1 cellular context compared by ENCODE assay signal in the genomic region with DNA sequence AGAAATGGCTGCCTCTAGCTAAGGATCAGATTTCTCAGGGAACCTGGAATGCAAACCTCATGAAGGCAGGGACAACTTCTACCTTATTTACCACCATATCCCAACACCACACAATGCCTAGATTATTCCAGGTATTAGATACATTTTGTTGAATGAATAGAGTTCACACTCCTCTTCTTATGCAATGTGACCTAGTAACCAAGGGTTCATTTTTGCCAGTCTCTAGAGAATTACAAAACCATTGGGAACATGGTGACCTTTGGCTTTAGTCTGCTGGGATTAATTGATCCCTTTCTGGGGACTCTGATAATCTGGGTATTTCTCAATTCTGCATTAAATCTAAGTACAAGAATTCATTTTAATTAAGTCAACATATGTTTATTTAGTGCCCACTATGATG.
TF ChIP-seq lines count a peak whose summit lies in the region.

No MANE protein-coding gene starts in this region.

TF ChIP-seq in HepG2, 621 proteins besides CTCF, POLR2A, EP300 and RAD21 (continued from another document):
- TF ChIP-seq, protein P1, sequence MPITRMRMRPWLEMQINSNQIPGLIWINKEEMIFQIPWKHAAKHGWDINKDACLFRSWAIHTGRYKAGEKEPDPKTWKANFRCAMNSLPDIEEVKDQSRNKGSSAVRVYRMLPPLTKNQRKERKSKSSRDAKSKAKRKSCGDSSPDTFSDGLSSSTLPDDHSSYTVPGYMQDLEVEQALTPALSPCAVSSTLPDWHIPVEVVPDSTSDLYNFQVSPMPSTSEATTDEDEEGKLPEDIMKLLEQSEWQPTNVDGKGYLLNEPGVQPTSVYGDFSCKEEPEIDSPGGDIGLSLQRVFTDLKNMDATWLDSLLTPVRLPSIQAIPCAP (CRISPR knock-in tag; IDR thresholded peaks at IDR 0.05; ENCODE audit: low read depth): no peak
- TF ChIP-seq KLF16 (CRISPR knock-in tag; IDR thresholded peaks at IDR 0.05) (no peak; a peak in 1 of 4 replicates), RBM39 (IDR thresholded peaks at IDR 0.05; ENCODE audit: low read depth, low read length, poor library complexity, severe bottlenecking) (no peak), TFE3 (CRISPR knock-in tag; IDR thresholded peaks at IDR 0.05) (no peak), MLLT10 (CRISPR knock-in tag; IDR thresholded peaks at IDR 0.05) (no peak), ELK4 (CRISPR knock-in tag; IDR thresholded peaks at IDR 0.05; ENCODE audit: borderline replicate concordance) (no peak), RXRA (CRISPR knock-in tag; IDR thresholded peaks at IDR 0.05) (no peak; the same call in 1 of the 2 replicates), ZSCAN20 (CRISPR knock-in tag; IDR thresholded peaks at IDR 0.05; ENCODE audit: borderline replicate concordance) (no peak), ZNF549 (CRISPR knock-in tag; IDR thresholded peaks at IDR 0.05) (no peak), ZNF552 (CRISPR knock-in tag; IDR thresholded peaks at IDR 0.05; ENCODE audit: borderline replicate concordance) (no peak), XRCC5 (optimal IDR thresholded peaks at IDR 0.05; ENCODE audit: low read length) (no peak), ZNF550 (CRISPR knock-in tag; IDR thresholded peaks at IDR 0.05; ENCODE audit: borderline replicate concordance) (no peak), HOMEZ (CRISPR knock-in tag; IDR thresholded peaks at IDR 0.05; ENCODE audit: low read depth) (peak; percentile 95; the same call in 1 of the 2 replicates), ZFYVE20 (CRISPR knock-in tag; IDR thresholded peaks at IDR 0.05; ENCODE audit: borderline replicate concordance, low read depth) (no peak), FOXO1 (CRISPR knock-in tag; IDR thresholded peaks at IDR 0.05) (0 out of 2 replicates have a peak, but pooled peaks have one; percentile 30), SRF (IDR thresholded peaks at IDR 0.05; ENCODE audit: low read depth, low read length) (no peak), ZKSCAN5 (CRISPR knock-in tag; IDR thresholded peaks at IDR 0.05) (no peak), POGZ (CRISPR knock-in tag; IDR thresholded peaks at IDR 0.05) (peak; percentile 96), BRD4 (CRISPR knock-in tag; IDR thresholded peaks at IDR 0.05) (no peak), ZNF570 (CRISPR knock-in tag; IDR thresholded peaks at IDR 0.05; ENCODE audit: borderline replicate concordance) (no peak), KDM4B (CRISPR knock-in tag; IDR thresholded peaks at IDR 0.05) (no peak), IRF2 (CRISPR knock-in tag; IDR thresholded peaks at IDR 0.05) (no peak)
- TF ChIP-seq, protein P2, sequence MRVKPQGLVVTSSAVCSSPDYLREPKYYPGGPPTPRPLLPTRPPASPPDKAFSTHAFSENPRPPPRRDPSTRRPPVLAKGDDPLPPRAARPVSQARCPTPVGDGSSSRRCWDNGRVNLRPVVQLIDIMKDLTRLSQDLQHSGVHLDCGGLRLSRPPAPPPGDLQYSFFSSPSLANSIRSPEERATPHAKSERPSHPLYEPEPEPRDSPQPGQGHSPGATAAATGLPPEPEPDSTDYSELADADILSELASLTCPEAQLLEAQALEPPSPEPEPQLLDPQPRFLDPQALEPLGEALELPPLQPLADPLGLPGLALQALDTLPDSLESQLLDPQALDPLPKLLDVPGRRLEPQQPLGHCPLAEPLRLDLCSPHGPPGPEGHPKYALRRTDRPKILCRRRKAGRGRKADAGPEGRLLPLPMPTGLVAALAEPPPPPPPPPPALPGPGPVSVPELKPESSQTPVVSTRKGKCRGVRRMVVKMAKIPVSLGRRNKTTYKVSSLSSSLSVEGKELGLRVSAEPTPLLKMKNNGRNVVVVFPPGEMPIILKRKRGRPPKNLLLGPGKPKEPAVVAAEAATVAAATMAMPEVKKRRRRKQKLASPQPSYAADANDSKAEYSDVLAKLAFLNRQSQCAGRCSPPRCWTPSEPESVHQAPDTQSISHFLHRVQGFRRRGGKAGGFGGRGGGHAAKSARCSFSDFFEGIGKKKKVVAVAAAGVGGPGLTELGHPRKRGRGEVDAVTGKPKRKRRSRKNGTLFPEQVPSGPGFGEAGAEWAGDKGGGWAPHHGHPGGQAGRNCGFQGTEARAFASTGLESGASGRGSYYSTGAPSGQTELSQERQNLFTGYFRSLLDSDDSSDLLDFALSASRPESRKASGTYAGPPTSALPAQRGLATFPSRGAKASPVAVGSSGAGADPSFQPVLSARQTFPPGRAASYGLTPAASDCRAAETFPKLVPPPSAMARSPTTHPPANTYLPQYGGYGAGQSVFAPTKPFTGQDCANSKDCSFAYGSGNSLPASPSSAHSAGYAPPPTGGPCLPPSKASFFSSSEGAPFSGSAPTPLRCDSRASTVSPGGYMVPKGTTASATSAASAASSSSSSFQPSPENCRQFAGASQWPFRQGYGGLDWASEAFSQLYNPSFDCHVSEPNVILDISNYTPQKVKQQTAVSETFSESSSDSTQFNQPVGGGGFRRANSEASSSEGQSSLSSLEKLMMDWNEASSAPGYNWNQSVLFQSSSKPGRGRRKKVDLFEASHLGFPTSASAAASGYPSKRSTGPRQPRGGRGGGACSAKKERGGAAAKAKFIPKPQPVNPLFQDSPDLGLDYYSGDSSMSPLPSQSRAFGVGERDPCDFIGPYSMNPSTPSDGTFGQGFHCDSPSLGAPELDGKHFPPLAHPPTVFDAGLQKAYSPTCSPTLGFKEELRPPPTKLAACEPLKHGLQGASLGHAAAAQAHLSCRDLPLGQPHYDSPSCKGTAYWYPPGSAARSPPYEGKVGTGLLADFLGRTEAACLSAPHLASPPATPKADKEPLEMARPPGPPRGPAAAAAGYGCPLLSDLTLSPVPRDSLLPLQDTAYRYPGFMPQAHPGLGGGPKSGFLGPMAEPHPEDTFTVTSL (CRISPR knock-in tag; IDR thresholded peaks at IDR 0.05; ENCODE audit: borderline replicate concordance): peak; percentile 77; the same call in 1 of the 2 replicates
TF ChIP-seq in HepG2: peak in this region for 61.
